In genomic region chr12:124167141-124167540, GRCh38 we compare ENCODE assay signal across 27 cellular contexts.
"Had no signal": no experiment of that assay in that cellular context is flagged by ENCODE, and none has a peak within 500 bp of the region (broad histone marks: within the 10 kb centered on the region; RNA-seq: fewer than 3 reads in every experiment).

No MANE protein-coding gene starts in this region.

- DNase-seq: stimulated activated CD4-positive, alpha-beta T cell treated with anti-CD3 and anti-CD28 coated beads, Interleukin-2, amount 100 ng/mL, for 48 hours; stimulated activated CD4-positive, alpha-beta T cell treated with anti-CD3 and anti-CD28 coated beads, Interleukin-4, amount 100 ng/mL, for 1 hour; stimulated activated CD4-positive, alpha-beta T cell treated with anti-CD3 and anti-CD28 coated beads, Interleukin-4, amount 100 ng/mL, for 24 hours; stimulated activated CD4-positive, alpha-beta T cell treated with anti-CD3 and anti-CD28 coated beads, Interleukin-4, amount 100 ng/mL, for 4 hours; stimulated activated CD8-positive, alpha-beta memory T cell treated with anti-CD3 and anti-CD28 coated beads, Interleukin-4, amount 100 ng/mL, for 48 hours; stimulated activated naive B cell treated with anti-CD40 and anti-IgM and Interleukin-4, amounts not matched to agents 10 μg/mL and 1 μg/mL and 100 μg/mL, for 72 hours; stimulated activated naive CD4-positive, alpha-beta T cell; stimulated activated naive CD4-positive, alpha-beta T cell treated with Interleukin-2 at 50 U/mL for 16 hours; stimulated activated naive CD8-positive, alpha-beta T cell treated with anti-CD3 and anti-CD28 coated beads, Interleukin-15, amount 100 ng/mL, for 72 hours; stimulated activated naive CD8-positive, alpha-beta T cell treated with anti-CD3 and anti-CD28 coated beads, Interleukin-15, Interleukin-2, amounts not matched to agents 100 U/mL and 50 U/mL, for 24 hours; stomach; substantia nigra; testis; thyroid gland; tibial artery; transverse colon; trophoblast cell; upper lobe of left lung; upper lobe of right lung; uterus had no signal

- H3K27me3 ChIP-seq: stomach, suprapubic skin, testis, thyroid gland, tibial nerve, transverse colon, upper lobe of left lung, upper lobe of right lung, uterus, vagina had no signal

- FAIRE-seq: urothelium cell line had no signal

- H3K4me1 ChIP-seq: suprapubic skin, testis, thyroid gland, tibial artery, uterus, vagina had no signal

- H3K36me3 ChIP-seq: stomach, suprapubic skin, thoracic aorta, thyroid gland, tibial artery, tibial nerve, transverse colon, upper lobe of left lung, upper lobe of right lung, uterus, vagina had no signal

- H3K9me3 ChIP-seq: suprapubic skin, testis, thoracic aorta, thyroid gland, tibial artery, tibial nerve, transverse colon, upper lobe of left lung, upper lobe of right lung, uterus, vagina had no signal

- H3K27ac ChIP-seq: stomach, suprapubic skin, testis, thoracic aorta, tibial artery, tibial nerve, transverse colon, upper lobe of left lung, upper lobe of right lung, uterus, vagina had no signal

- ATAC-seq: stimulated activated effector memory CD8-positive, alpha-beta T cell treated with anti-CD3 and anti-CD28 coated beads, Interleukin-12 subunit alpha, Interleukin-12 subunit beta, amount 100 ng/mL, for 72 hours; stimulated activated memory B cell treated with anti-CD40 and anti-IgM and Interleukin-4, amounts not matched to agents 10 μg/mL and 1 μg/mL and 100 μg/mL, for 72 hours; stimulated activated naive B cell treated with anti-CD40 and anti-IgM and Interleukin-4, amounts not matched to agents 10 μg/mL and 1 μg/mL and 100 μg/mL, for 72 hours; stimulated activated naive CD8-positive, alpha-beta T cell treated with anti-CD3 and anti-CD28 coated beads, Interleukin-15, amount 100 ng/mL, for 72 hours; stimulated activated naive CD8-positive, alpha-beta T cell treated with anti-CD3 and anti-CD28 coated beads, Interleukin-15, Interleukin-2, amounts not matched to agents 100 U/mL and 50 U/mL, for 24 hours; upper lobe of right lung had no signal

- H3K4me3 ChIP-seq: stomach, suprapubic skin, testis, thoracic aorta, thyroid gland, tibial artery, tibial nerve, transverse colon, upper lobe of left lung, upper lobe of right lung, uterus, vagina had no signal
